2 cellular contexts compared by ENCODE assay signal in genomic region chr7:107387573-107388219, GRCh38.
TF ChIP-seq lines count a peak whose summit lies in the region.

No MANE protein-coding gene starts in this region.

TF ChIP-seq in IMR-90, 13 proteins besides CTCF, POLR2A, EP300 and RAD21 (continued from another document):
- TF ChIP-seq CHD1 (IDR thresholded peaks at IDR 0.05; ENCODE audit: low read depth, low read length) (no peak), SMC3 (IDR thresholded peaks at IDR 0.05; ENCODE audit: low read depth, low read length) (no peak), BHLHE40 (IDR thresholded peaks at IDR 0.05; ENCODE audit: low read depth, low read length) (peak; percentile 6; the same call in 1 of the 2 replicates), MAZ (IDR thresholded peaks at IDR 0.05; ENCODE audit: borderline replicate concordance, low read depth, low read length) (no peak), MAFK (IDR thresholded peaks at IDR 0.05; ENCODE audit: low read depth, low read length) (peak; percentile 16; the same call in 1 of the 2 replicates)
- TF ChIP-seq, protein P1, sequence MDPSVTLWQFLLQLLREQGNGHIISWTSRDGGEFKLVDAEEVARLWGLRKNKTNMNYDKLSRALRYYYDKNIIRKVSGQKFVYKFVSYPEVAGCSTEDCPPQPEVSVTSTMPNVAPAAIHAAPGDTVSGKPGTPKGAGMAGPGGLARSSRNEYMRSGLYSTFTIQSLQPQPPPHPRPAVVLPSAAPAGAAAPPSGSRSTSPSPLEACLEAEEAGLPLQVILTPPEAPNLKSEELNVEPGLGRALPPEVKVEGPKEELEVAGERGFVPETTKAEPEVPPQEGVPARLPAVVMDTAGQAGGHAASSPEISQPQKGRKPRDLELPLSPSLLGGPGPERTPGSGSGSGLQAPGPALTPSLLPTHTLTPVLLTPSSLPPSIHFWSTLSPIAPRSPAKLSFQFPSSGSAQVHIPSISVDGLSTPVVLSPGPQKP (IDR thresholded peaks at IDR 0.05; ENCODE audit: borderline replicate concordance, low read depth, low read length) = no peak
- TF ChIP-seq, protein P2, sequence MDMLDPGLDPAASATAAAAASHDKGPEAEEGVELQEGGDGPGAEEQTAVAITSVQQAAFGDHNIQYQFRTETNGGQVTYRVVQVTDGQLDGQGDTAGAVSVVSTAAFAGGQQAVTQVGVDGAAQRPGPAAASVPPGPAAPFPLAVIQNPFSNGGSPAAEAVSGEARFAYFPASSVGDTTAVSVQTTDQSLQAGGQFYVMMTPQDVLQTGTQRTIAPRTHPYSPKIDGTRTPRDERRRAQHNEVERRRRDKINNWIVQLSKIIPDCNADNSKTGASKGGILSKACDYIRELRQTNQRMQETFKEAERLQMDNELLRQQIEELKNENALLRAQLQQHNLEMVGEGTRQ (IDR thresholded peaks at IDR 0.05; ENCODE audit: low read depth, low read length) = no peak

TF ChIP-seq in K562, 482 proteins besides CTCF, POLR2A, EP300 and RAD21 (continued from another document and continues in another):
- TF ChIP-seq, protein P3, sequence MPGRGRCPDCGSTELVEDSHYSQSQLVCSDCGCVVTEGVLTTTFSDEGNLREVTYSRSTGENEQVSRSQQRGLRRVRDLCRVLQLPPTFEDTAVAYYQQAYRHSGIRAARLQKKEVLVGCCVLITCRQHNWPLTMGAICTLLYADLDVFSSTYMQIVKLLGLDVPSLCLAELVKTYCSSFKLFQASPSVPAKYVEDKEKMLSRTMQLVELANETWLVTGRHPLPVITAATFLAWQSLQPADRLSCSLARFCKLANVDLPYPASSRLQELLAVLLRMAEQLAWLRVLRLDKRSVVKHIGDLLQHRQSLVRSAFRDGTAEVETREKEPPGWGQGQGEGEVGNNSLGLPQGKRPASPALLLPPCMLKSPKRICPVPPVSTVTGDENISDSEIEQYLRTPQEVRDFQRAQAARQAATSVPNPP (IDR thresholded peaks at IDR 0.05; ENCODE audit: borderline replicate concordance, insufficient read depth, insufficient read length) = no peak
- no peak for TF ChIP-seq CHD1 (IDR thresholded peaks at IDR 0.05; ENCODE audit: low read length)
- TF ChIP-seq PHF21A (IDR thresholded peaks at IDR 0.05; ENCODE audit: borderline replicate concordance, low read depth) = no peak
- TF ChIP-seq TCF3 (CRISPR knock-in tag; IDR thresholded peaks at IDR 0.05) = peak; percentile 18; the same call in 1 of the 2 replicates
- no peak for TF ChIP-seq ZNF384 (IDR thresholded peaks at IDR 0.05; ENCODE audit: low read depth, low read length)
- no peak for TF ChIP-seq ZNF408 (CRISPR knock-in tag; IDR thresholded peaks at IDR 0.05; ENCODE audit: low read depth)
- no peak for TF ChIP-seq CHD7 (IDR thresholded peaks at IDR 0.05; ENCODE audit: low read depth, low read length)
- TF ChIP-seq TCF7L2 (IDR thresholded peaks at IDR 0.05; ENCODE audit: low read depth, low read length) = no peak
- 0 out of 2 replicates have a peak, but pooled peaks have one; percentile 10 for TF ChIP-seq SMAD3 (CRISPR knock-in tag; conservative IDR thresholded peaks at IDR 0.05)
- TF ChIP-seq TEAD2 (tag; IDR thresholded peaks at IDR 0.05) = 0 out of 2 replicates have a peak, but pooled peaks have one; percentile 31
- no peak for TF ChIP-seq MYC (IDR thresholded peaks at IDR 0.05; ENCODE audit: low read depth, low read length)
- TF ChIP-seq MYC (CRISPR knock-in tag; IDR thresholded peaks at IDR 0.05; ENCODE audit: borderline replicate concordance, low read depth) = no peak
- TF ChIP-seq, protein P4, sequence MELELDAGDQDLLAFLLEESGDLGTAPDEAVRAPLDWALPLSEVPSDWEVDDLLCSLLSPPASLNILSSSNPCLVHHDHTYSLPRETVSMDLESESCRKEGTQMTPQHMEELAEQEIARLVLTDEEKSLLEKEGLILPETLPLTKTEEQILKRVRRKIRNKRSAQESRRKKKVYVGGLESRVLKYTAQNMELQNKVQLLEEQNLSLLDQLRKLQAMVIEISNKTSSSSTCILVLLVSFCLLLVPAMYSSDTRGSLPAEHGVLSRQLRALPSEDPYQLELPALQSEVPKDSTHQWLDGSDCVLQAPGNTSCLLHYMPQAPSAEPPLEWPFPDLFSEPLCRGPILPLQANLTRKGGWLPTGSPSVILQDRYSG (tag; conservative IDR thresholded peaks at IDR 0.05; ENCODE audit: low read depth) = no peak
- TF ChIP-seq STAT5B (CRISPR knock-in tag; IDR thresholded peaks at IDR 0.05) = no peak
- 0 out of 2 replicates have a peak, but pooled peaks have one; percentile 29 for TF ChIP-seq PYGO2 (tag; IDR thresholded peaks at IDR 0.05)
- no peak for TF ChIP-seq ESRRA (IDR thresholded peaks at IDR 0.05; ENCODE audit: borderline replicate concordance, low read depth)
- TF ChIP-seq XRCC4 (IDR thresholded peaks at IDR 0.05; ENCODE audit: extremely low read depth, insufficient read depth, insufficient read length) = no peak
- TF ChIP-seq, protein P5, sequence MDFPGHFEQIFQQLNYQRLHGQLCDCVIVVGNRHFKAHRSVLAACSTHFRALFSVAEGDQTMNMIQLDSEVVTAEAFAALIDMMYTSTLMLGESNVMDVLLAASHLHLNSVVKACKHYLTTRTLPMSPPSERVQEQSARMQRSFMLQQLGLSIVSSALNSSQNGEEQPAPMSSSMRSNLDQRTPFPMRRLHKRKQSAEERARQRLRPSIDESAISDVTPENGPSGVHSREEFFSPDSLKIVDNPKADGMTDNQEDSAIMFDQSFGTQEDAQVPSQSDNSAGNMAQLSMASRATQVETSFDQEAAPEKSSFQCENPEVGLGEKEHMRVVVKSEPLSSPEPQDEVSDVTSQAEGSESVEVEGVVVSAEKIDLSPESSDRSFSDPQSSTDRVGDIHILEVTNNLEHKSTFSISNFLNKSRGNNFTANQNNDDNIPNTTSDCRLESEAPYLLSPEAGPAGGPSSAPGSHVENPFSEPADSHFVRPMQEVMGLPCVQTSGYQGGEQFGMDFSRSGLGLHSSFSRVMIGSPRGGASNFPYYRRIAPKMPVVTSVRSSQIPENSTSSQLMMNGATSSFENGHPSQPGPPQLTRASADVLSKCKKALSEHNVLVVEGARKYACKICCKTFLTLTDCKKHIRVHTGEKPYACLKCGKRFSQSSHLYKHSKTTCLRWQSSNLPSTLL (IDR thresholded peaks at IDR 0.05) = no peak
- TF ChIP-seq TAF9B (IDR thresholded peaks at IDR 0.05; ENCODE audit: partially characterized antibody) = no peak
- TF ChIP-seq, protein P6, sequence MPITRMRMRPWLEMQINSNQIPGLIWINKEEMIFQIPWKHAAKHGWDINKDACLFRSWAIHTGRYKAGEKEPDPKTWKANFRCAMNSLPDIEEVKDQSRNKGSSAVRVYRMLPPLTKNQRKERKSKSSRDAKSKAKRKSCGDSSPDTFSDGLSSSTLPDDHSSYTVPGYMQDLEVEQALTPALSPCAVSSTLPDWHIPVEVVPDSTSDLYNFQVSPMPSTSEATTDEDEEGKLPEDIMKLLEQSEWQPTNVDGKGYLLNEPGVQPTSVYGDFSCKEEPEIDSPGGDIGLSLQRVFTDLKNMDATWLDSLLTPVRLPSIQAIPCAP (CRISPR knock-in tag; IDR thresholded peaks at IDR 0.05; ENCODE audit: borderline replicate concordance) = no peak
- no peak for TF ChIP-seq SAFB2 (IDR thresholded peaks at IDR 0.05; ENCODE audit: borderline replicate concordance, low read depth, low read length, severe bottlenecking)
- TF ChIP-seq ZKSCAN3 (CRISPR knock-in tag; IDR thresholded peaks at IDR 0.05) = no peak
- peak; percentile 82 for TF ChIP-seq SMARCC2 (IDR thresholded peaks at IDR 0.05; ENCODE audit: low read depth)
- no peak for TF ChIP-seq RBM15 (IDR thresholded peaks at IDR 0.05; ENCODE audit: insufficient read depth, low read length)
- peak; percentile 83 for TF ChIP-seq MEIS2 (IDR thresholded peaks at IDR 0.05; ENCODE audit: partially characterized antibody)
- peak; percentile 48; the same call in 1 of the 2 replicates for TF ChIP-seq MEF2A (IDR thresholded peaks at IDR 0.05; ENCODE audit: control insufficient read depth, low read depth, low read length)
- TF ChIP-seq, protein P7, sequence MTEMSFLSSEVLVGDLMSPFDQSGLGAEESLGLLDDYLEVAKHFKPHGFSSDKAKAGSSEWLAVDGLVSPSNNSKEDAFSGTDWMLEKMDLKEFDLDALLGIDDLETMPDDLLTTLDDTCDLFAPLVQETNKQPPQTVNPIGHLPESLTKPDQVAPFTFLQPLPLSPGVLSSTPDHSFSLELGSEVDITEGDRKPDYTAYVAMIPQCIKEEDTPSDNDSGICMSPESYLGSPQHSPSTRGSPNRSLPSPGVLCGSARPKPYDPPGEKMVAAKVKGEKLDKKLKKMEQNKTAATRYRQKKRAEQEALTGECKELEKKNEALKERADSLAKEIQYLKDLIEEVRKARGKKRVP (CRISPR knock-in tag; IDR thresholded peaks at IDR 0.05) = no peak
- no peak for TF ChIP-seq ZNF589 (CRISPR knock-in tag; IDR thresholded peaks at IDR 0.05; ENCODE audit: low read depth)
- TF ChIP-seq NFE2 (IDR thresholded peaks at IDR 0.05; ENCODE audit: low read depth) = peak; percentile 90
- TF ChIP-seq ZNF398 (CRISPR knock-in tag; IDR thresholded peaks at IDR 0.05) = no peak
- peak; percentile 71; the same call in 1 of the 2 replicates for TF ChIP-seq ZBTB17 (CRISPR knock-in tag; IDR thresholded peaks at IDR 0.05)
- no peak for TF ChIP-seq MAZ (CRISPR knock-in tag; conservative IDR thresholded peaks at IDR 0.05 in 1 of 2, IDR thresholded peaks at IDR 0.05 in 1 of 2)
- TF ChIP-seq SMC3 (conservative IDR thresholded peaks at IDR 0.05; ENCODE audit: insufficient read depth, low read depth, low read length) = no peak
- peak; percentile 83 for TF ChIP-seq DPF2 (IDR thresholded peaks at IDR 0.05)
- no peak for TF ChIP-seq NCOA4 (IDR thresholded peaks at IDR 0.05; ENCODE audit: partially characterized antibody)
